In genomic region chr3:10746001-10746400, GRCh38 we compare ENCODE assay signal across 27 cellular contexts.
"Had no signal": no experiment of that assay in that cellular context is flagged by ENCODE, and none has a peak within 500 bp of the region (broad histone marks: within the 10 kb centered on the region; RNA-seq: fewer than 3 reads in every experiment).

No MANE protein-coding gene starts in this region.

- H3K36me3 Mint-ChIP-seq: activated CD4-positive, alpha-beta memory T cell treated with anti-CD3 and anti-CD28 coated beads for 36 hours; activated naive CD4-positive, alpha-beta T cell treated with anti-CD3 and anti-CD28 coated beads, Interleukin-2, amount 50 U/mL, for 24 hours; activated naive CD8-positive, alpha-beta T cell treated with anti-CD3 and anti-CD28 coated beads for 36 hours had no signal

- H3K27ac Mint-ChIP-seq: activated CD4-positive, alpha-beta memory T cell treated with anti-CD3 and anti-CD28 coated beads for 36 hours; activated CD4-positive, alpha-beta T cell treated with anti-CD3 and anti-CD28 coated beads for 36 hours; activated CD4-positive, alpha-beta T cell treated with anti-CD3 and anti-CD28 coated beads, Interleukin-2, amount 10 ng/mL, durations not matched to agents 24 days and 14 days; activated naive CD4-positive, alpha-beta T cell treated with anti-CD3 and anti-CD28 coated beads for 36 hours; activated naive CD4-positive, alpha-beta T cell treated with anti-CD3 and anti-CD28 coated beads, Interleukin-2, amount 50 U/mL, for 24 hours; activated naive CD8-positive, alpha-beta T cell treated with anti-CD3 and anti-CD28 coated beads for 36 hours; activated T-helper 1 cell treated with anti-CD3 and anti-CD28 coated beads, Interleukin-12 subunit alpha, Interleukin-12 subunit beta, Interleukin-2, Interleukin-4 antibody, amounts not matched to agents 30 ng/mL and 10 ng/mL and 1 ng/mL, durations not matched to agents 14 hours and 24 hours and 36 hours; activated T-helper 2 cell treated with anti-CD3 and anti-CD28 coated beads, Interferon-gamma antibody, Interleukin-2, Interleukin-4, amounts not matched to agents 10 μg/mL and 5 μg/mL and 100 μg/mL, durations not matched to agents 14 hours and 24 hours and 36 hours; dendritic cell treated with granulocyte-macrophage colony-stimulating factor and Interleukin-4, amounts not matched to agents 40 ng/mL and 50 ng/mL, for 4 days had no signal

- FAIRE-seq: astrocyte, bronchial epithelial cell had no signal

- DNase-seq: activated CD4-positive, alpha-beta memory T cell treated with anti-CD3 and anti-CD28 coated beads for 36 hours; activated CD4-positive, alpha-beta T cell treated with anti-CD3 and anti-CD28 coated beads for 36 hours; activated CD4-positive, alpha-beta T cell treated with anti-CD3 and anti-CD28 coated beads, Interleukin-2, amount 10 ng/mL, durations not matched to agents 24 days and 14 days; activated CD4-positive, CD25-positive, alpha-beta regulatory T cell; activated CD4-positive, CD25-positive, alpha-beta regulatory T cell treated with anti-CD3 and anti-CD28 coated beads, Interleukin-2, amount 50 U/mL, for 72 hours; activated effector memory CD4-positive, alpha-beta T cell treated with anti-CD3 and anti-CD28 coated beads, Interleukin-2, amount 50 U/mL, for 16 hours; activated naive CD4-positive, alpha-beta T cell treated with anti-CD3 and anti-CD28 coated beads for 36 hours; activated naive CD8-positive, alpha-beta T cell treated with anti-CD3 and anti-CD28 coated beads for 36 hours; activated T-cell treated with anti-CD3 and anti-CD28 coated beads, Interleukin-2, amount 50 U/mL, for 1 hour; activated T-cell treated with anti-CD3 and anti-CD28 coated beads, Interleukin-2, amount 50 U/mL, for 48 hours; amniotic stem cell; anterior cingulate cortex; brain microvascular endothelial cell; dorsolateral prefrontal cortex; effector memory CD4-positive, alpha-beta T cell; erythroblast; foreskin keratinocyte; gastrocnemius medialis; glutamatergic neuron; heart left ventricle had no signal

- ATAC-seq: activated CD4-positive, alpha-beta T cell treated with anti-CD3 and anti-CD28 coated beads for 36 hours; foreskin keratinocyte; gastrocnemius medialis; heart left ventricle had no signal

- H3K4me3 Mint-ChIP-seq: activated CD4-positive, alpha-beta memory T cell treated with anti-CD3 and anti-CD28 coated beads for 36 hours; activated CD4-positive, alpha-beta T cell treated with anti-CD3 and anti-CD28 coated beads for 36 hours; activated CD4-positive, alpha-beta T cell treated with anti-CD3 and anti-CD28 coated beads, Interleukin-2, amount 10 ng/mL, durations not matched to agents 24 days and 14 days; activated naive CD4-positive, alpha-beta T cell treated with anti-CD3 and anti-CD28 coated beads for 36 hours; activated naive CD4-positive, alpha-beta T cell treated with anti-CD3 and anti-CD28 coated beads, Interleukin-2, amount 50 U/mL, for 24 hours; activated naive CD8-positive, alpha-beta T cell treated with anti-CD3 and anti-CD28 coated beads for 36 hours; activated T-helper 1 cell treated with anti-CD3 and anti-CD28 coated beads, Interleukin-12 subunit alpha, Interleukin-12 subunit beta, Interleukin-2, Interleukin-4 antibody, amounts not matched to agents 30 ng/mL and 10 ng/mL and 1 ng/mL, durations not matched to agents 14 hours and 24 hours and 36 hours; central memory CD8-positive, alpha-beta T cell; dendritic cell treated with granulocyte-macrophage colony-stimulating factor and Interleukin-4, amounts not matched to agents 40 ng/mL and 50 ng/mL, for 4 days had no signal

- H3K4me1 Mint-ChIP-seq: activated CD4-positive, alpha-beta T cell treated with anti-CD3 and anti-CD28 coated beads for 36 hours; activated CD4-positive, alpha-beta T cell treated with anti-CD3 and anti-CD28 coated beads, Interleukin-2, amount 10 ng/mL, durations not matched to agents 24 days and 14 days; activated naive CD4-positive, alpha-beta T cell treated with anti-CD3 and anti-CD28 coated beads, Interleukin-2, amount 50 U/mL, for 24 hours; activated naive CD8-positive, alpha-beta T cell treated with anti-CD3 and anti-CD28 coated beads for 36 hours; central memory CD8-positive, alpha-beta T cell had no signal

- H3K9me3 Mint-ChIP-seq: activated CD4-positive, alpha-beta memory T cell treated with anti-CD3 and anti-CD28 coated beads for 36 hours; activated CD4-positive, alpha-beta T cell treated with anti-CD3 and anti-CD28 coated beads, Interleukin-2, amount 10 ng/mL, durations not matched to agents 24 days and 14 days; activated naive CD4-positive, alpha-beta T cell treated with anti-CD3 and anti-CD28 coated beads for 36 hours; activated naive CD4-positive, alpha-beta T cell treated with anti-CD3 and anti-CD28 coated beads, Interleukin-2, amount 50 U/mL, for 24 hours; activated naive CD8-positive, alpha-beta T cell treated with anti-CD3 and anti-CD28 coated beads for 36 hours; activated T-helper 1 cell treated with anti-CD3 and anti-CD28 coated beads, Interleukin-12 subunit alpha, Interleukin-12 subunit beta, Interleukin-2, Interleukin-4 antibody, amounts not matched to agents 30 ng/mL and 10 ng/mL and 1 ng/mL, durations not matched to agents 14 hours and 24 hours and 36 hours; activated T-helper 2 cell treated with anti-CD3 and anti-CD28 coated beads, Interferon-gamma antibody, Interleukin-2, Interleukin-4, amounts not matched to agents 10 μg/mL and 5 μg/mL and 100 μg/mL, durations not matched to agents 14 hours and 24 hours and 36 hours; central memory CD8-positive, alpha-beta T cell; dendritic cell treated with granulocyte-macrophage colony-stimulating factor and Interleukin-4, amounts not matched to agents 40 ng/mL and 50 ng/mL, for 4 days had no signal
